Comparison of ENCODE assay signal across 8 cellular contexts in genomic region chr22:35301370-35301874, GRCh38. TPM values are rescaled to one million over a fixed set of nuclear protein-coding genes. Genes with fewer than 3 reads are reported as not detected.
A peak's percentile ranks its signal among the peaks of the same experiment; 100 is the strongest.
DNase-seq lines count a peak whose midpoint lies in the region; ATAC-seq and TF ChIP-seq lines count a peak whose summit lies in the region.

No MANE protein-coding gene starts in this region.

- DNase-seq in CD8-positive, alpha-beta memory T cell, result no peak
- peak; percentile 96 for DNase-seq in NB4 (ENCODE audit: low read depth)
- DNase-seq in mammary epithelial cell, result peak; percentile 63
- DNase-seq in left colon, result no peak
- DNase-seq in GM13977 (ENCODE audit: low spot score), result no peak
- no peak for DNase-seq in occipital lobe (lab: John Stamatoyannopoulos, UW)

- H3K36me3 ChIP-seq in CD8-positive, alpha-beta memory T cell (ENCODE audit: insufficient read depth, low read length), result no peaks in the 10 kb centered on the region
- no peaks in the 10 kb centered on the region for H3K36me3 ChIP-seq in mammary epithelial cell (ENCODE audit: insufficient read depth, low read length)
- H3K36me3 ChIP-seq in mucosa of rectum (ENCODE audit: control insufficient read depth in 2 of 2, insufficient read depth in 2 of 2, low read length in 2 of 2), result peaks cover 0 to 11% of the 10 kb centered on the region in 2 donors

- peaks cover 31% of the 10 kb centered on the region for H3K4me1 ChIP-seq in CD8-positive, alpha-beta memory T cell (ENCODE audit: insufficient read depth, low read length)
- H3K4me1 ChIP-seq in mammary epithelial cell (ENCODE audit: insufficient read depth, low read length), result peaks cover 24% of the 10 kb centered on the region
- peaks cover 4 to 8% of the 10 kb centered on the region in 2 donors for H3K4me1 ChIP-seq in mucosa of rectum (ENCODE audit: control insufficient read depth in 2 of 2, insufficient read depth in 2 of 2, low read length in 2 of 2)

- in situ Hi-C loops in mammary epithelial cell (cut with MboI; ENCODE audit: low sequenced_read_pairs in 2 of 2) (no loop called here), GM13977 (cut with MboI; ENCODE audit: low pct_unique_long_range_greater_than_20kb, low sequenced_read_pairs, unreplicated experiment) (no loop called here)

- POLR2A ChIA-PET in CD8-positive, alpha-beta memory T cell (lab: Charles Lee), result no interaction called here

- peak overlapping the region; percentile 85 for H3K4me2 ChIP-seq in mammary epithelial cell (ENCODE audit: insufficient read depth, low read depth, low read length)

- TF ChIP-seq CTCF in NB4 (IDR thresholded peaks at IDR 0.05; ENCODE audit: low read depth, low read length) (no peak), mammary epithelial cell (conservative IDR thresholded peaks at IDR 0.05 in 1 of 2, IDR thresholded peaks at IDR 0.05 in 1 of 2; ENCODE audit: extremely low read depth in 1 of 2, insufficient read depth in 1 of 2, low read depth in 1 of 2, low read length in 2 of 2) (no peak), GM13977 (IDR thresholded peaks at IDR 0.05; ENCODE audit: extremely low read depth, insufficient read depth, missing control alignments) (no peak)

- peak overlapping the region; percentile 19 for H3K27ac ChIP-seq in CD8-positive, alpha-beta memory T cell (ENCODE audit: low read depth, low read length)
- H3K27ac ChIP-seq in mammary epithelial cell (ENCODE audit: insufficient read depth, low read depth, low read length), result peak overlapping the region; percentile 72
- peak overlapping the region; percentile 38 to 98 for H3K27ac ChIP-seq in mucosa of rectum (ENCODE audit: low read depth in 2 of 2, low read length in 2 of 2)

- H2AFZ ChIP-seq in mammary epithelial cell (ENCODE audit: low read depth, low read length), result peak overlapping the region; percentile 22

- H3K79me2 ChIP-seq in mammary epithelial cell (ENCODE audit: insufficient read depth, low read length), result peaks cover 6% of the 10 kb centered on the region

- peak overlapping the region; percentile 32 for H3K9ac ChIP-seq in mammary epithelial cell (ENCODE audit: insufficient read depth, low read length)
- H3K9ac ChIP-seq in mucosa of rectum (ENCODE audit: low read depth in 1 of 2, low read length in 2 of 2), result peak overlapping the region in 1 of 2 donors; percentile 98

- TF ChIP-seq POLR2A in NB4 (IDR thresholded peaks at IDR 0.05; ENCODE audit: extremely low read depth, insufficient read length), result no peak

- ATAC-seq in GM19395 (IDR thresholded peaks at IDR 0.05; ENCODE audit: unreplicated experiment), result no peak
- no peak for ATAC-seq in left colon

- dilution Hi-C loops in mammary epithelial cell (cut with HindIII; ENCODE audit: low sequenced_read_pairs), result loop anchor here (10.0 kb wide), 1 partner anchor 103 kb away; the partner anchor contains the start of gene MCM5

- H3K4me1 Mint-ChIP-seq in CD8-positive, alpha-beta memory T cell, result peaks cover 37 to 65% (median 43%) of the 10 kb centered on the region in 3 donors

- no peak overlapping the region for H3K4me3 ChIP-seq in CD8-positive, alpha-beta memory T cell (ENCODE audit: low read length)
- H3K4me3 ChIP-seq in NB4 (ENCODE audit: low read depth, low read length) (peak overlapping the region; percentile 70), mammary epithelial cell (replicated peaks in 1 of 3; ENCODE audit: insufficient read depth in 1 of 3, low read depth in 2 of 3, low read length in 3 of 3) (peak overlapping the region; percentile 8 to 82 (median 28)), mucosa of rectum (ENCODE audit: low read length in 2 of 2) (peak overlapping the region in 1 of 2 donors; percentile 92)

- H3K27ac Mint-ChIP-seq in CD8-positive, alpha-beta memory T cell, result peak overlapping the region in 6 of 8 donors; percentile 25 to 99 (median 74)

- peak overlapping the region; percentile 62 to 98 (median 95) for H3K4me3 Mint-ChIP-seq in CD8-positive, alpha-beta memory T cell

- WGBS in mammary epithelial cell (ENCODE audit: low coverage, missing lambda C conversion rate), result 39% methylated on average over 11 of the region's 17 CpGs

- H3K9me3 ChIP-seq in CD8-positive, alpha-beta memory T cell (ENCODE audit: low read length), result no peaks in the 10 kb centered on the region
- no peaks in the 10 kb centered on the region for H3K9me3 ChIP-seq in mammary epithelial cell (replicated peaks; ENCODE audit: insufficient read depth, low read length)
- H3K9me3 ChIP-seq in mucosa of rectum (ENCODE audit: control insufficient read depth in 2 of 2, low read length in 2 of 2), result no peaks in the 10 kb centered on the region

- H4K20me1 ChIP-seq in mammary epithelial cell (ENCODE audit: insufficient read depth, low read length), result no peaks in the 10 kb centered on the region

- intact Hi-C loops in mammary epithelial cell (cut with micrococcal nuclease) (no loop called here), left colon (cut with DNase I, micrococcal nuclease) (no loop called here)

- CTCF ChIA-PET in CD8-positive, alpha-beta memory T cell (lab: Charles Lee), result interaction anchor here (0.9 kb wide), 1 partner anchor 70 kb away, joined by 3 read pairs; no protein-coding TSS in a partner anchor
- CTCF ChIA-PET in mammary epithelial cell (lab: Charles Lee; ENCODE audit: low non-redundant PET), result no interaction called here

- H3K27me3 ChIP-seq in CD8-positive, alpha-beta memory T cell (ENCODE audit: insufficient read depth, low read length, poor library complexity, severe bottlenecking), result no peaks in the 10 kb centered on the region
- H3K27me3 ChIP-seq in mammary epithelial cell (ENCODE audit: insufficient read depth, low read length), result no peaks in the 10 kb centered on the region
- H3K27me3 ChIP-seq in mucosa of rectum (ENCODE audit: control insufficient read depth in 2 of 2, insufficient read depth in 2 of 2, low read length in 2 of 2), result no peaks in the 10 kb centered on the region

- no TSS peak for BruUV-seq in mammary epithelial cell (replicated peaks; lab: Mats Ljungman, UMichigan)

- no peaks in the 10 kb centered on the region for H3K9me3 Mint-ChIP-seq in CD8-positive, alpha-beta memory T cell

- peaks cover 0 to 21% (median 6%) of the 10 kb centered on the region in 3 donors for H3K36me3 Mint-ChIP-seq in CD8-positive, alpha-beta memory T cell

- H3K27me3 Mint-ChIP-seq in CD8-positive, alpha-beta memory T cell, result peaks cover 0 to 1% of the 10 kb centered on the region in 2 donors

RNA-seq across cellular contexts. Expression of gene TOM1, which starts 1.7 kb away (rescaled TPM):
- 10 to 100 TPM; 15.1 to 17.0 TPM for total RNA-seq in CD8-positive, alpha-beta memory T cell
- 34.5 TPM for polyA plus RNA-seq in CD8-positive, alpha-beta memory T cell
- total RNA-seq in mammary epithelial cell (10 to 100 TPM; 19.7 to 30.0 TPM), left colon (10 to 100 TPM; 62.4 to 63.2 TPM), occipital lobe (7.2 TPM)
- polyA plus RNA-seq in mammary epithelial cell, result 20.1 TPM
- polyA minus RNA-seq in mammary epithelial cell, result 18.7 TPM

RNA-seq across cellular contexts. Expression of gene HMGXB4, which starts 44.1 kb away (rescaled TPM):
- total RNA-seq in CD8-positive, alpha-beta memory T cell, result 10 to 100 TPM; 35.4 to 35.9 TPM
- 13.7 TPM for polyA plus RNA-seq in CD8-positive, alpha-beta memory T cell
- total RNA-seq in mammary epithelial cell (10 to 100 TPM; 10.8 to 22.2 TPM), left colon (10 to 100 TPM; 16.9 to 19.7 TPM), occipital lobe (29.0 TPM)
- polyA plus RNA-seq in mammary epithelial cell, result 14.6 TPM
- polyA minus RNA-seq in mammary epithelial cell, result 26.2 TPM

Comparison
In these comparisons a context has a peak if more than half of its experiments do, and no peak if none do; other contexts are left out.
1. DNase-seq: peak in NB4 (single experiment) and mammary epithelial cell (single experiment); none in CD8-positive, alpha-beta memory T cell (0 of 5), left colon (0 of 2), GM13977 (single experiment) and occipital lobe (single experiment).
2. H3K27ac ChIP-seq: peak in every context shown above with its lines; median percentile 72 in mammary epithelial cell; 68 in mucosa of rectum; 19 in CD8-positive, alpha-beta memory T cell.